ENCODE assay signal across 1 cellular context in the genomic region with DNA sequence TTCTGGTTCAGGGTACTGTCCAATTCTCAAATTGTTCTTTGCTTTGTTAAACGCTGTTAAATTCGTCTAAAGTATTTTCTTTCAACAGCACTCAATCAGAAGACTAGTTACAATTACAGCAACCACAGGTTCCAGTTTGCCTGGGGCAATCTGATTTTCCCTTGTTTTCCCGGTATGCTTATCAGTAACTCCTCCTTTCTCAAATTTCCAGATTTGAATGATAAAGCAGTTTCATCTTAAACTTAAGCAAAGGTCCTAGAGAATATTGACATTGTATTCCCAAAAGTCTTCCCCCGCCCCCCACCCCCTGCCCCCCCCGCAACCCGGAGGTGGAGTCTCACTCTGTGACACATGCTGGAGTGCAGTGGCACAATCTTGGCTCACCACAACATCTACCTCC.
TF ChIP-seq lines count a peak whose summit lies in the region.

No MANE protein-coding gene starts in this region.

TF ChIP-seq in K562, 482 proteins besides CTCF, POLR2A, EP300 and RAD21:
- TF ChIP-seq ZNF3 (CRISPR knock-in tag; IDR thresholded peaks at IDR 0.05), result no peak
- TF ChIP-seq NCOR1 (IDR thresholded peaks at IDR 0.05), result no peak
- TF ChIP-seq, protein P1, sequence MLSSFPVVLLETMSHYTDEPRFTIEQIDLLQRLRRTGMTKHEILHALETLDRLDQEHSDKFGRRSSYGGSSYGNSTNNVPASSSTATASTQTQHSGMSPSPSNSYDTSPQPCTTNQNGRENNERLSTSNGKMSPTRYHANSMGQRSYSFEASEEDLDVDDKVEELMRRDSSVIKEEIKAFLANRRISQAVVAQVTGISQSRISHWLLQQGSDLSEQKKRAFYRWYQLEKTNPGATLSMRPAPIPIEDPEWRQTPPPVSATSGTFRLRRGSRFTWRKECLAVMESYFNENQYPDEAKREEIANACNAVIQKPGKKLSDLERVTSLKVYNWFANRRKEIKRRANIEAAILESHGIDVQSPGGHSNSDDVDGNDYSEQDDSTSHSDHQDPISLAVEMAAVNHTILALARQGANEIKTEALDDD (IDR thresholded peaks at IDR 0.05), result peak; percentile 15; the same call in 1 of the 2 replicates
- TF ChIP-seq, protein P2, sequence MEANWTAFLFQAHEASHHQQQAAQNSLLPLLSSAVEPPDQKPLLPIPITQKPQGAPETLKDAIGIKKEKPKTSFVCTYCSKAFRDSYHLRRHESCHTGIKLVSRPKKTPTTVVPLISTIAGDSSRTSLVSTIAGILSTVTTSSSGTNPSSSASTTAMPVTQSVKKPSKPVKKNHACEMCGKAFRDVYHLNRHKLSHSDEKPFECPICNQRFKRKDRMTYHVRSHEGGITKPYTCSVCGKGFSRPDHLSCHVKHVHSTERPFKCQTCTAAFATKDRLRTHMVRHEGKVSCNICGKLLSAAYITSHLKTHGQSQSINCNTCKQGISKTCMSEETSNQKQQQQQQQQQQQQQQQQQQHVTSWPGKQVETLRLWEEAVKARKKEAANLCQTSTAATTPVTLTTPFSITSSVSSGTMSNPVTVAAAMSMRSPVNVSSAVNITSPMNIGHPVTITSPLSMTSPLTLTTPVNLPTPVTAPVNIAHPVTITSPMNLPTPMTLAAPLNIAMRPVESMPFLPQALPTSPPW (CRISPR knock-in tag; IDR thresholded peaks at IDR 0.05), result peak; percentile 82
- no peak for TF ChIP-seq FOSL1 (tag; conservative IDR thresholded peaks at IDR 0.05)
- TF ChIP-seq RBM39 (optimal IDR thresholded peaks at IDR 0.05; ENCODE audit: low read depth, low read length), result no peak
- no peak for TF ChIP-seq ZNF263 (CRISPR knock-in tag; IDR thresholded peaks at IDR 0.05; ENCODE audit: borderline replicate concordance)
